8 cellular contexts compared by ENCODE assay signal in genomic region chr19:45670670-45671453, GRCh38. TPM values are rescaled to one million over a fixed set of nuclear protein-coding genes. Genes with fewer than 3 reads are reported as not detected.
DNase-seq lines count a peak whose midpoint lies in the region; ATAC-seq lines count a peak whose summit lies in the region.

No MANE protein-coding gene starts in this region.

- DNase-seq in Caki2 (ENCODE audit: low read depth) (peak; percentile 91), NAMALWA (ENCODE audit: low spot score) (peak; percentile 73), lung microvascular endothelial cell (ENCODE audit: low read depth in 2 of 2) (peak; percentile 76 to 81)
- DNase-seq in activated CD4-positive, alpha-beta T cell treated with anti-CD3 and anti-CD28 coated beads, Interleukin-2, amount 10 ng/mL, durations not matched to agents 24 days and 14 days = peak; percentile 93
- DNase-seq in effector memory CD8-positive, alpha-beta T cell = peak; percentile 34 to 40 (median 38)
- no peak for DNase-seq in effector CD4-positive, alpha-beta T cell

- peaks cover 2% of the 10 kb centered on the region for H3K36me3 Mint-ChIP-seq in activated CD4-positive, alpha-beta T cell treated with anti-CD3 and anti-CD28 coated beads, Interleukin-2, amount 10 ng/mL, durations not matched to agents 24 days and 14 days (ENCODE audit: low read depth)
- H3K36me3 Mint-ChIP-seq in effector memory CD8-positive, alpha-beta T cell (ENCODE audit: insufficient read depth) = peaks cover 6% of the 10 kb centered on the region
- no peaks in the 10 kb centered on the region for H3K36me3 Mint-ChIP-seq in stimulated activated memory B cell treated with anti-CD40 and anti-IgM and Interleukin-4, amounts not matched to agents 10 μg/mL and 1 μg/mL and 100 μg/mL, for 72 hours

- H3K4me1 Mint-ChIP-seq in activated CD4-positive, alpha-beta T cell treated with anti-CD3 and anti-CD28 coated beads, Interleukin-2, amount 10 ng/mL, durations not matched to agents 24 days and 14 days = peaks cover 25% of the 10 kb centered on the region
- H3K4me1 Mint-ChIP-seq in effector memory CD8-positive, alpha-beta T cell (ENCODE audit: low read depth in 2 of 2) = peaks cover 26 to 31% of the 10 kb centered on the region in 2 donors
- peaks cover 34% of the 10 kb centered on the region for H3K4me1 Mint-ChIP-seq in stimulated activated memory B cell treated with anti-CD40 and anti-IgM and Interleukin-4, amounts not matched to agents 10 μg/mL and 1 μg/mL and 100 μg/mL, for 72 hours

- peak overlapping the region; percentile 73 for H3K4me3 Mint-ChIP-seq in activated CD4-positive, alpha-beta T cell treated with anti-CD3 and anti-CD28 coated beads, Interleukin-2, amount 10 ng/mL, durations not matched to agents 24 days and 14 days
- peak overlapping the region; percentile 62 to 64 for H3K4me3 Mint-ChIP-seq in effector memory CD8-positive, alpha-beta T cell
- H3K4me3 Mint-ChIP-seq in stimulated activated memory B cell treated with anti-CD40 and anti-IgM and Interleukin-4, amounts not matched to agents 10 μg/mL and 1 μg/mL and 100 μg/mL, for 72 hours = peak overlapping the region; percentile 27

- peak; percentile 50 for ATAC-seq in GM21447 (IDR thresholded peaks at IDR 0.05; ENCODE audit: unreplicated experiment)
- no peak for ATAC-seq in effector memory CD8-positive, alpha-beta T cell (replicated peaks)
- peak; percentile 51 for ATAC-seq in stimulated activated memory B cell treated with anti-CD40 and anti-IgM and Interleukin-4, amounts not matched to agents 10 μg/mL and 1 μg/mL and 100 μg/mL, for 72 hours

- no peak overlapping the region for H3K27ac Mint-ChIP-seq in activated CD4-positive, alpha-beta T cell treated with anti-CD3 and anti-CD28 coated beads, Interleukin-2, amount 10 ng/mL, durations not matched to agents 24 days and 14 days
- no peak overlapping the region for H3K27ac Mint-ChIP-seq in effector memory CD8-positive, alpha-beta T cell
- H3K27ac Mint-ChIP-seq in stimulated activated memory B cell treated with anti-CD40 and anti-IgM and Interleukin-4, amounts not matched to agents 10 μg/mL and 1 μg/mL and 100 μg/mL, for 72 hours = no peak overlapping the region

- H3K9me3 Mint-ChIP-seq in activated CD4-positive, alpha-beta T cell treated with anti-CD3 and anti-CD28 coated beads, Interleukin-2, amount 10 ng/mL, durations not matched to agents 24 days and 14 days = no peaks in the 10 kb centered on the region
- no peaks in the 10 kb centered on the region for H3K9me3 Mint-ChIP-seq in effector memory CD8-positive, alpha-beta T cell
- H3K9me3 Mint-ChIP-seq in stimulated activated memory B cell treated with anti-CD40 and anti-IgM and Interleukin-4, amounts not matched to agents 10 μg/mL and 1 μg/mL and 100 μg/mL, for 72 hours = no peaks in the 10 kb centered on the region

- in situ Hi-C loops in Caki2 (cut with HindIII; ENCODE audit: low pct_unique_long_range_greater_than_20kb, low sequenced_read_pairs) = no loop called here

- intact Hi-C loops in activated CD4-positive, alpha-beta T cell treated with anti-CD3 and anti-CD28 coated beads, Interleukin-2, amount 10 ng/mL, durations not matched to agents 24 days and 14 days (cut with micrococcal nuclease) = no loop called here

- H3K27me3 Mint-ChIP-seq in activated CD4-positive, alpha-beta T cell treated with anti-CD3 and anti-CD28 coated beads, Interleukin-2, amount 10 ng/mL, durations not matched to agents 24 days and 14 days = peaks cover 9% of the 10 kb centered on the region
- H3K27me3 Mint-ChIP-seq in effector memory CD8-positive, alpha-beta T cell = peaks cover 0 to 39% of the 10 kb centered on the region in 2 donors
- peaks cover 50% of the 10 kb centered on the region for H3K27me3 Mint-ChIP-seq in stimulated activated memory B cell treated with anti-CD40 and anti-IgM and Interleukin-4, amounts not matched to agents 10 μg/mL and 1 μg/mL and 100 μg/mL, for 72 hours

RNA-seq across cellular contexts. Expression of gene GIPR, which starts 2.8 kb away (rescaled TPM):
- 0.44 TPM in 1 of 2 replicates, not detected in the other for total RNA-seq in Caki2 (2014; rRNA removed; shearing (Covaris generic); ENCODE audit: low replicate concordance)
- 4.2 and 5.8 TPM in 2 replicates for total RNA-seq in activated CD4-positive, alpha-beta T cell treated with anti-CD3 and anti-CD28 coated beads, Interleukin-2, amount 10 ng/mL, durations not matched to agents 24 days and 14 days
- under 0.01 TPM in 2 replicates for total RNA-seq in lung microvascular endothelial cell

RNA-seq across cellular contexts. Expression of gene SNRPD2, which starts 20.9 kb away (rescaled TPM):
- total RNA-seq in Caki2 (2014; rRNA removed; shearing (Covaris generic); ENCODE audit: low replicate concordance) = 578 and 718 TPM in 2 replicates
- total RNA-seq in activated CD4-positive, alpha-beta T cell treated with anti-CD3 and anti-CD28 coated beads, Interleukin-2, amount 10 ng/mL, durations not matched to agents 24 days and 14 days = 810 and 849 TPM in 2 replicates
- 331 and 391 TPM in 2 replicates for total RNA-seq in lung microvascular endothelial cell

RNA-seq across cellular contexts. Expression of gene QPCTL, which starts 21.6 kb away (rescaled TPM):
- 31.2 and 35.6 TPM in 2 replicates for total RNA-seq in Caki2 (2014; rRNA removed; shearing (Covaris generic); ENCODE audit: low replicate concordance)
- 16.7 and 20.9 TPM in 2 replicates for total RNA-seq in activated CD4-positive, alpha-beta T cell treated with anti-CD3 and anti-CD28 coated beads, Interleukin-2, amount 10 ng/mL, durations not matched to agents 24 days and 14 days
- 5.9 and 7.7 TPM in 2 replicates for total RNA-seq in lung microvascular endothelial cell

RNA-seq across cellular contexts. Expression of gene EML2, which starts 31.7 kb away (rescaled TPM):
- total RNA-seq in Caki2 (2014; rRNA removed; shearing (Covaris generic); ENCODE audit: low replicate concordance) = 36.2 and 59.8 TPM in 2 replicates
- 157 and 180 TPM in 2 replicates for total RNA-seq in activated CD4-positive, alpha-beta T cell treated with anti-CD3 and anti-CD28 coated beads, Interleukin-2, amount 10 ng/mL, durations not matched to agents 24 days and 14 days
- total RNA-seq in lung microvascular endothelial cell = 8.9 and 15.1 TPM in 2 replicates

RNA-seq across cellular contexts. Expression of gene FBXO46, which starts 59.8 kb away (rescaled TPM):
- 21.0 and 22.0 TPM in 2 replicates for total RNA-seq in Caki2 (2014; rRNA removed; shearing (Covaris generic); ENCODE audit: low replicate concordance)
- 34.2 and 34.7 TPM in 2 replicates for total RNA-seq in activated CD4-positive, alpha-beta T cell treated with anti-CD3 and anti-CD28 coated beads, Interleukin-2, amount 10 ng/mL, durations not matched to agents 24 days and 14 days
- 3.5 and 4.4 TPM in 2 replicates for total RNA-seq in lung microvascular endothelial cell
